9 cellular contexts compared by ENCODE assay signal in genomic region chr6:84575264-84575663, GRCh38.
A peak's percentile ranks its signal among the peaks of the same experiment; 100 is the strongest.
DNase-seq lines count a peak whose midpoint lies in the region; ATAC-seq and TF ChIP-seq lines count a peak whose summit lies in the region.
"Had no signal": no experiment of that assay in that cellular context is flagged by ENCODE, and none has a peak within 500 bp of the region (broad histone marks: within the 10 kb centered on the region; RNA-seq: fewer than 3 reads in every experiment).

No MANE protein-coding gene starts in this region.

- DNase-seq in Kasumi-1 (lab: John Stamatoyannopoulos, UW) = peak; percentile 41 to 42
- DNase-seq in foreskin fibroblast = peak; percentile 71 to 73
- DNase-seq in neuronal stem cell (ENCODE audit: low spot score) = no peak
- DNase-seq in activated T-cell treated with anti-CD3 and anti-CD28 coated beads, Interleukin-2, amount 50 U/mL, for 4 hours = no peak
- DNase-seq in stomach = no peak
- no peak for DNase-seq in cortex of kidney (lab: John Stamatoyannopoulos, UW)
- DNase-seq: hypothalamus had no signal

- H3K79me1 ChIP-seq in neuronal stem cell (ENCODE audit: low read depth, low read length) = no peaks in the 10 kb centered on the region

- H3K9ac ChIP-seq in neuronal stem cell (ENCODE audit: low read depth, low read length, poor library complexity) = no peak overlapping the region

- H3K36me3 ChIP-seq in neuronal stem cell (replicated peaks in 1 of 2; ENCODE audit: control insufficient read depth in 2 of 2, insufficient read depth in 2 of 2, low read length in 2 of 2) (no peaks in the 10 kb centered on the region), stomach (no peaks in the 10 kb centered on the region)

- H3K4me1 ChIP-seq in neuronal stem cell (ENCODE audit: control insufficient read depth in 2 of 2, insufficient read depth in 1 of 2, low read depth in 1 of 2, low read length in 2 of 2) = no peaks in the 10 kb centered on the region
- H3K4me1 ChIP-seq in stomach = no peaks in the 10 kb centered on the region

- no peaks in the 10 kb centered on the region for H3K36me3 Mint-ChIP-seq in activated T-cell treated with anti-CD3 and anti-CD28 coated beads, Interleukin-2, amount 50 U/mL, for 4 hours (ENCODE audit: insufficient read depth)

- no peak overlapping the region for H3K18ac ChIP-seq in neuronal stem cell (ENCODE audit: low read length)

- TF ChIP-seq CTCF in foreskin fibroblast (IDR thresholded peaks at IDR 0.05; ENCODE audit: low read depth, low read length) (no peak), stomach (IDR thresholded peaks at IDR 0.05) (no peak)

- H3K9me3 ChIP-seq in neuronal stem cell (replicated peaks in 1 of 2; ENCODE audit: control insufficient read depth in 2 of 2, insufficient read depth in 1 of 2, low read depth in 1 of 2, low read length in 2 of 2) (no peaks in the 10 kb centered on the region), stomach (peaks cover 0 to 8% (median 0%) of the 10 kb centered on the region in 4 donors)

- no peak overlapping the region for H3K4me2 ChIP-seq in neuronal stem cell (ENCODE audit: insufficient read depth, low read length, poor library complexity, severe bottlenecking)

- no peak for TF ChIP-seq POLR2A in stomach (IDR thresholded peaks at IDR 0.05)

- H3K27me3 ChIP-seq in neuronal stem cell (ENCODE audit: control insufficient read depth in 3 of 3, insufficient read depth in 3 of 3, low read depth in 1 of 3, low read length in 3 of 3) (no peaks in the 10 kb centered on the region), stomach (no peaks in the 10 kb centered on the region)

- ATAC-seq in GM18867 (IDR thresholded peaks at IDR 0.05; ENCODE audit: unreplicated experiment) (peak; percentile 98), HG02571 (IDR thresholded peaks at IDR 0.05; ENCODE audit: unreplicated experiment) (peak; percentile 87)
- no peak for ATAC-seq in activated T-cell treated with anti-CD3 and anti-CD28 coated beads, Interleukin-2, amount 50 U/mL, for 4 hours

- H3K27me3 Mint-ChIP-seq in activated T-cell treated with anti-CD3 and anti-CD28 coated beads, Interleukin-2, amount 50 U/mL, for 4 hours (ENCODE audit: low read depth) = no peaks in the 10 kb centered on the region

- no peak overlapping the region for H4K91ac ChIP-seq in neuronal stem cell (ENCODE audit: low read depth, low read length, poor library complexity)

- H3K4me3 Mint-ChIP-seq in activated T-cell treated with anti-CD3 and anti-CD28 coated beads, Interleukin-2, amount 50 U/mL, for 4 hours = no peak overlapping the region

- H2BK120ac ChIP-seq in neuronal stem cell (ENCODE audit: low read depth, low read length) = no peak overlapping the region

- H3K4me3 ChIP-seq in foreskin fibroblast (ENCODE audit: low read depth in 1 of 2, low read length in 2 of 2) = no peak overlapping the region
- H3K4me3 ChIP-seq in neuronal stem cell (ENCODE audit: low read length in 2 of 2) = no peak overlapping the region
- no peak overlapping the region for H3K4me3 ChIP-seq in stomach

- no peak overlapping the region for H4K8ac ChIP-seq in neuronal stem cell (ENCODE audit: low read depth, low read length)

- no CpG with 5 or more reads among the region's 1 CpG for WGBS in neuronal stem cell (ENCODE audit: extremely low coverage in 2 of 2, insufficient read length in 2 of 2, insufficient replicate concordance in 1 of 2), 2 donors
- 51 to 67% (median 63%) methylated on average over 1 of the region's 1 CpG for WGBS in stomach, 5 donors

- H2BK5ac ChIP-seq in neuronal stem cell (ENCODE audit: low read length) = no peak overlapping the region

- H3K23ac ChIP-seq in neuronal stem cell (ENCODE audit: low read depth, low read length, poor library complexity) = no peak overlapping the region

- no peak overlapping the region for H2BK12ac ChIP-seq in neuronal stem cell (ENCODE audit: low read length)

- no peak overlapping the region for H3K4ac ChIP-seq in neuronal stem cell (ENCODE audit: low read length)

- H2AK5ac ChIP-seq in neuronal stem cell (ENCODE audit: low read depth, low read length) = no peak overlapping the region

- H2AFZ ChIP-seq in neuronal stem cell (ENCODE audit: low read length) = no peak overlapping the region

- no peak overlapping the region for H3K14ac ChIP-seq in neuronal stem cell (ENCODE audit: low read length)

- no peak for TF ChIP-seq EP300 in stomach (IDR thresholded peaks at IDR 0.05)

- H2BK15ac ChIP-seq in neuronal stem cell (ENCODE audit: low read length) = no peak overlapping the region

- peaks cover 7% of the 10 kb centered on the region for H3K9me3 Mint-ChIP-seq in activated T-cell treated with anti-CD3 and anti-CD28 coated beads, Interleukin-2, amount 50 U/mL, for 4 hours

- no peaks in the 10 kb centered on the region for H3K4me1 Mint-ChIP-seq in activated T-cell treated with anti-CD3 and anti-CD28 coated beads, Interleukin-2, amount 50 U/mL, for 4 hours (ENCODE audit: low read depth)

- intact Hi-C loops in stomach (cut with DNase I; ENCODE audit: low total_unique reads) = no loop called here

- H3K27ac ChIP-seq in neuronal stem cell (replicated peaks; ENCODE audit: low read length) (no peak overlapping the region), stomach (no peak overlapping the region)

Comparison
In these comparisons a context has a peak if more than half of its experiments do, and no peak if none do; other contexts are left out.
1. ATAC-seq: peak in GM18867 (single experiment) and HG02571 (single experiment); none in activated T-cell treated with anti-CD3 and anti-CD28 coated beads, Interleukin-2, amount 50 U/mL, for 4 hours (0 of 2).
2. DNase-seq: peak in Kasumi-1 (2 of 2) and foreskin fibroblast (2 of 2); none in neuronal stem cell (single experiment), activated T-cell treated with anti-CD3 and anti-CD28 coated beads, Interleukin-2, amount 50 U/mL, for 4 hours (single experiment), stomach (single experiment) and cortex of kidney (single experiment).